ENCODE assay signal across 19 cellular contexts in genomic region chr17:56601613-56602012, GRCh38. TPM values are rescaled to one million over a fixed set of nuclear protein-coding genes. Genes with fewer than 3 reads are reported as not detected.
"Had no signal": no experiment of that assay in that cellular context is flagged by ENCODE, and none has a peak within 500 bp of the region (broad histone marks: within the 10 kb centered on the region; RNA-seq: fewer than 3 reads in every experiment).

No MANE protein-coding gene starts in this region.

- H3K36me3 Mint-ChIP-seq: natural killer cell, type B pancreatic cell had no signal

- H3K4me3 Mint-ChIP-seq: natural killer cell, neural crest cell, type B pancreatic cell had no signal

- H3K9me3 ChIP-seq: gastrocnemius medialis, heart right ventricle, uterus had no signal

- DNase-seq: cortex of kidney; dorsolateral prefrontal cortex; effector CD8-positive, alpha-beta T cell; gastrocnemius medialis; heart right ventricle; hypothalamus; kidney glomerular epithelial cell; mammary epithelial cell; natural killer cell; posterior cingulate gyrus; stimulated activated CD4-positive, alpha-beta T cell treated with anti-CD3 and anti-CD28 coated beads, Interleukin-2, amount 100 ng/mL, for 24 hours; stimulated activated CD4-positive, alpha-beta T cell treated with anti-CD3 and anti-CD28 coated beads, Interleukin-4, amount 100 ng/mL, for 4 hours; stimulated activated naive CD4-positive, alpha-beta T cell treated with Interleukin-2 at 50 U/mL for 16 hours; uterus had no signal

- H3K36me3 ChIP-seq: gastrocnemius medialis, heart right ventricle, uterus had no signal

- H3K4me3 ChIP-seq: dorsolateral prefrontal cortex, gastrocnemius medialis, heart right ventricle, skin epidermis, uterus had no signal

- H3K9me3 Mint-ChIP-seq: natural killer cell, neural crest cell had no signal

- H3K27ac Mint-ChIP-seq: natural killer cell, type B pancreatic cell had no signal

- H3K27ac ChIP-seq: dorsolateral prefrontal cortex, gastrocnemius medialis, heart right ventricle, skin epidermis, uterus had no signal

- ATAC-seq: gastrocnemius medialis, heart right ventricle, natural killer cell, sciatic nerve had no signal

RNA-seq across cellular contexts. Expression of gene NOG, which starts 8.1 kb away (rescaled TPM):
- total RNA-seq: osteocyte had no signal
